16 cellular contexts compared by ENCODE assay signal in the genomic region with DNA sequence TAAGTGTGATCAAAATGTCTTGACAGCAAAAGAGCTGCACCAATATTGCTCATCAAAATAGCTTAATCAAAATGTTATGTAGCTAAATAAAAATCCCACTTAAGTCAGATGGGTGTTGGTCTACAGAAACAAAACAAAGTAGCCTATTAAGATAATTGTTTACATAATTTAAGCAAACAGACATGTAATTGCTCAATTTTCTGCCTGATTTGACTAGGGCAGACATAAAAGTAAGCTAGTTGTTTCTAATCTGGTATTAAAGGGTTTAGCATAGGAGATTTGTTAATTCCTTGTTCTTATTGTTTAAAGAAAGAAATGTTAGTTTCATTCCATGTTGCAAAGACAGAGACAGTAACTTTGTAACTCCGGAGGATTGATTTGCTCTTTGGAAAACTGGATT.
"Had no signal": no experiment of that assay in that cellular context is flagged by ENCODE, and none has a peak within 500 bp of the region (broad histone marks: within the 10 kb centered on the region; RNA-seq: fewer than 3 reads in every experiment).

No MANE protein-coding gene starts in this region.

- H3K27ac Mint-ChIP-seq: naive thymus-derived CD4-positive, alpha-beta T cell; nephron progenitor cell had no signal

- H3K9me3 ChIP-seq: colonic mucosa, heart left ventricle, psoas muscle, stomach, thoracic aorta, transverse colon had no signal

- DNase-seq: colonic mucosa; dermis blood vessel endothelial cell; erythroblast; heart left ventricle; hippocampal formation; kidney glomerular epithelial cell; naive thymus-derived CD4-positive, alpha-beta T cell; nephron progenitor cell; psoas muscle; retina; stimulated activated naive CD4-positive, alpha-beta T cell; stomach; substantia nigra; transverse colon had no signal

- ATAC-seq: heart left ventricle; naive thymus-derived CD4-positive, alpha-beta T cell; psoas muscle; sciatic nerve had no signal

- H3K27me3 ChIP-seq: colonic mucosa, heart left ventricle, stomach, transverse colon had no signal

- H3K4me3 ChIP-seq: colonic mucosa, heart left ventricle, psoas muscle, stomach, thoracic aorta, transverse colon had no signal

- H3K9me3 Mint-ChIP-seq: naive thymus-derived CD4-positive, alpha-beta T cell; nephron progenitor cell had no signal

- H3K4me1 ChIP-seq: colonic mucosa, heart left ventricle, stomach, transverse colon had no signal

- H3K36me3 Mint-ChIP-seq: naive thymus-derived CD4-positive, alpha-beta T cell had no signal

- H3K36me3 ChIP-seq: colonic mucosa, heart left ventricle, stomach, thoracic aorta, transverse colon had no signal

- H3K27ac ChIP-seq: colonic mucosa, heart left ventricle, psoas muscle, stomach, thoracic aorta, transverse colon had no signal

- H3K4me3 Mint-ChIP-seq: naive thymus-derived CD4-positive, alpha-beta T cell; nephron progenitor cell had no signal
